Comparison of ENCODE assay signal across 19 cellular contexts in the genomic region with DNA sequence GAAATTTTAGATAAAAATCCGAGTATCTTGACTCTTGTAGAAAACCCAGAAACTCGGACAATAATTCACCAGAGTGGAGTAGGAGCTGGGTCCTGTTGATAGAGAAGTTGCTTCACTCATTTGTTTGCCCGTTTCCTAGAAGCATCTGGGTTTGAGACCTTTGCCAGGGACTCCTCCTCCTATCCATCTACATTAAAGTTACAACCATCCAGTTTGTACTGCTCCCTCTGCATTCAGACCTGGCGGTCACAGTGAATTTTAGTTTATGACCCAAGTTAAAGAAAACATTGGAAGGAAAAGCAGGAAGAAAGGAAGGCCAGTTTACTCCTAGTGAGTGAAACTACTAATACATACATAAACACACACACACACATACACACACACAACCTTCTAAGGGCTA.
A peak's percentile ranks its signal among the peaks of the same experiment; 100 is the strongest.
DNase-seq lines count a peak whose midpoint lies in the region; ATAC-seq and TF ChIP-seq lines count a peak whose summit lies in the region.
"Had no signal": no experiment of that assay in that cellular context is flagged by ENCODE, and none has a peak within 500 bp of the region (broad histone marks: within the 10 kb centered on the region; RNA-seq: fewer than 3 reads in every experiment).

No MANE protein-coding gene starts in this region.

- intact Hi-C loops in mucosa of descending colon (cut with DNase I, micrococcal nuclease) (no loop called here), sciatic nerve (cut with DNase I) (no loop called here), head of caudate nucleus (cut with DNase I) (no loop called here)

- peaks cover 11% of the 10 kb centered on the region for H3K4me1 Mint-ChIP-seq in WTC11
- no peaks in the 10 kb centered on the region for H3K4me1 Mint-ChIP-seq in T-helper 2 cell treated with Interferon-gamma antibody and Interleukin-4, amounts not matched to agents 5 μg/mL and 100 μg/mL, for 36 hours (ENCODE audit: low read depth)
- H3K4me1 Mint-ChIP-seq: B cell; CD4-positive, CD25-positive, alpha-beta regulatory T cell had no signal

- no peaks in the 10 kb centered on the region for H3K27me3 Mint-ChIP-seq in WTC11 (ENCODE audit: low read depth)
- no peaks in the 10 kb centered on the region for H3K27me3 Mint-ChIP-seq in T-helper 2 cell treated with Interferon-gamma antibody and Interleukin-4, amounts not matched to agents 5 μg/mL and 100 μg/mL, for 36 hours (ENCODE audit: low read depth)
- H3K27me3 Mint-ChIP-seq: B cell; CD4-positive, CD25-positive, alpha-beta regulatory T cell had no signal

- no peak overlapping the region for H3K4me3 Mint-ChIP-seq in WTC11
- no peak overlapping the region for H3K4me3 Mint-ChIP-seq in T-helper 2 cell treated with Interferon-gamma antibody and Interleukin-4, amounts not matched to agents 5 μg/mL and 100 μg/mL, for 36 hours
- H3K4me3 Mint-ChIP-seq: B cell; CD4-positive, CD25-positive, alpha-beta regulatory T cell; CD8-positive, alpha-beta T cell; H9 had no signal

- CTCF ChIA-PET in WTC11 (lab: Charles Lee) = no interaction called here

- no peaks in the 10 kb centered on the region for H3K4me1 ChIP-seq in mucosa of descending colon (ENCODE audit: low read depth)
- H3K4me1 ChIP-seq: BLaER1 had no signal

- TF ChIP-seq CTCF in LNCaP clone FGC (IDR thresholded peaks at IDR 0.05; ENCODE audit: control insufficient read depth, extremely low read depth, insufficient read depth) (no peak), WTC11 (IDR thresholded peaks at IDR 0.05) (no peak), mucosa of descending colon (IDR thresholded peaks at IDR 0.05) (no peak)

- H3K9me3 Mint-ChIP-seq in WTC11 = no peaks in the 10 kb centered on the region; the same call in 1 of the 2 replicates
- H3K9me3 Mint-ChIP-seq in T-helper 2 cell treated with Interferon-gamma antibody and Interleukin-4, amounts not matched to agents 5 μg/mL and 100 μg/mL, for 36 hours = no peaks in the 10 kb centered on the region
- H3K9me3 Mint-ChIP-seq: CD8-positive, alpha-beta T cell; H9 had no signal

- no peak for ATAC-seq in WTC11
- peak; percentile 71 for ATAC-seq in mucosa of descending colon
- ATAC-seq in sciatic nerve = peak; percentile 50
- ATAC-seq in HG03175 (IDR thresholded peaks at IDR 0.05; ENCODE audit: unreplicated experiment) = no peak
- ATAC-seq: CD8-positive, alpha-beta T cell; GM12878; HCT116 had no signal

- peak overlapping the region; percentile 19; the same call in 1 of the 2 replicates for H3K27ac Mint-ChIP-seq in WTC11
- no peak overlapping the region for H3K27ac Mint-ChIP-seq in T-helper 2 cell treated with Interferon-gamma antibody and Interleukin-4, amounts not matched to agents 5 μg/mL and 100 μg/mL, for 36 hours
- H3K27ac Mint-ChIP-seq: B cell; CD4-positive, CD25-positive, alpha-beta regulatory T cell; CD8-positive, alpha-beta T cell; H9 had no signal

- POLR2A ChIA-PET in WTC11 (lab: Charles Lee) = no interaction called here

- no peaks in the 10 kb centered on the region for H3K36me3 Mint-ChIP-seq in WTC11
- no peaks in the 10 kb centered on the region for H3K36me3 Mint-ChIP-seq in T-helper 2 cell treated with Interferon-gamma antibody and Interleukin-4, amounts not matched to agents 5 μg/mL and 100 μg/mL, for 36 hours (ENCODE audit: low read depth)
- H3K36me3 Mint-ChIP-seq: CD4-positive, CD25-positive, alpha-beta regulatory T cell; CD8-positive, alpha-beta T cell had no signal

- DNase-seq in LNCaP clone FGC (ENCODE audit: low read depth) = peak; percentile 46
- DNase-seq in WTC11 (ENCODE audit: low spot score) = no peak
- DNase-seq in mucosa of descending colon = peak in 1 of 3 donors; percentile 13
- DNase-seq in sciatic nerve (ENCODE audit: low spot score) = no peak
- DNase-seq in head of caudate nucleus = no peak
- DNase-seq in T-helper 2 cell treated with Interferon-gamma antibody and Interleukin-4, amounts not matched to agents 5 μg/mL and 100 μg/mL, for 36 hours (ENCODE audit: low spot score) = no peak
- DNase-seq: CD4-positive, CD25-positive, alpha-beta regulatory T cell; CD8-positive, alpha-beta T cell; DMS 273 treated with DMSO at 0.1 percent for 48 hours; DMS79; EL; GDM1; GM23248; H9 had no signal

- H3K36me3 ChIP-seq in mucosa of descending colon (ENCODE audit: low read depth) = no peaks in the 10 kb centered on the region
- H3K36me3 ChIP-seq: BLaER1 had no signal

- no peaks in the 10 kb centered on the region for H3K9me3 ChIP-seq in mucosa of descending colon
- H3K9me3 ChIP-seq: BLaER1 had no signal

- no peak overlapping the region for H3K4me3 ChIP-seq in LNCaP clone FGC (ENCODE audit: low read depth, low read length)
- H3K4me3 ChIP-seq in mucosa of descending colon = no peak overlapping the region
- H3K4me3 ChIP-seq: BLaER1, GM12878, GM23248 had no signal

TF ChIP-seq in WTC11, 78 proteins besides CTCF, POLR2A, EP300 and RAD21 (continues in another document):
- TF ChIP-seq, protein P1, sequence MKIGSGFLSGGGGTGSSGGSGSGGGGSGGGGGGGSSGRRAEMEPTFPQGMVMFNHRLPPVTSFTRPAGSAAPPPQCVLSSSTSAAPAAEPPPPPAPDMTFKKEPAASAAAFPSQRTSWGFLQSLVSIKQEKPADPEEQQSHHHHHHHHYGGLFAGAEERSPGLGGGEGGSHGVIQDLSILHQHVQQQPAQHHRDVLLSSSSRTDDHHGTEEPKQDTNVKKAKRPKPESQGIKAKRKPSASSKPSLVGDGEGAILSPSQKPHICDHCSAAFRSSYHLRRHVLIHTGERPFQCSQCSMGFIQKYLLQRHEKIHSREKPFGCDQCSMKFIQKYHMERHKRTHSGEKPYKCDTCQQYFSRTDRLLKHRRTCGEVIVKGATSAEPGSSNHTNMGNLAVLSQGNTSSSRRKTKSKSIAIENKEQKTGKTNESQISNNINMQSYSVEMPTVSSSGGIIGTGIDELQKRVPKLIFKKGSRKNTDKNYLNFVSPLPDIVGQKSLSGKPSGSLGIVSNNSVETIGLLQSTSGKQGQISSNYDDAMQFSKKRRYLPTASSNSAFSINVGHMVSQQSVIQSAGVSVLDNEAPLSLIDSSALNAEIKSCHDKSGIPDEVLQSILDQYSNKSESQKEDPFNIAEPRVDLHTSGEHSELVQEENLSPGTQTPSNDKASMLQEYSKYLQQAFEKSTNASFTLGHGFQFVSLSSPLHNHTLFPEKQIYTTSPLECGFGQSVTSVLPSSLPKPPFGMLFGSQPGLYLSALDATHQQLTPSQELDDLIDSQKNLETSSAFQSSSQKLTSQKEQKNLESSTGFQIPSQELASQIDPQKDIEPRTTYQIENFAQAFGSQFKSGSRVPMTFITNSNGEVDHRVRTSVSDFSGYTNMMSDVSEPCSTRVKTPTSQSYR (CRISPR knock-in tag; IDR thresholded peaks at IDR 0.05) = no peak
- TF ChIP-seq ZNF263 (CRISPR knock-in tag; IDR thresholded peaks at IDR 0.05; ENCODE audit: low read depth) = no peak
- TF ChIP-seq, protein P2, sequence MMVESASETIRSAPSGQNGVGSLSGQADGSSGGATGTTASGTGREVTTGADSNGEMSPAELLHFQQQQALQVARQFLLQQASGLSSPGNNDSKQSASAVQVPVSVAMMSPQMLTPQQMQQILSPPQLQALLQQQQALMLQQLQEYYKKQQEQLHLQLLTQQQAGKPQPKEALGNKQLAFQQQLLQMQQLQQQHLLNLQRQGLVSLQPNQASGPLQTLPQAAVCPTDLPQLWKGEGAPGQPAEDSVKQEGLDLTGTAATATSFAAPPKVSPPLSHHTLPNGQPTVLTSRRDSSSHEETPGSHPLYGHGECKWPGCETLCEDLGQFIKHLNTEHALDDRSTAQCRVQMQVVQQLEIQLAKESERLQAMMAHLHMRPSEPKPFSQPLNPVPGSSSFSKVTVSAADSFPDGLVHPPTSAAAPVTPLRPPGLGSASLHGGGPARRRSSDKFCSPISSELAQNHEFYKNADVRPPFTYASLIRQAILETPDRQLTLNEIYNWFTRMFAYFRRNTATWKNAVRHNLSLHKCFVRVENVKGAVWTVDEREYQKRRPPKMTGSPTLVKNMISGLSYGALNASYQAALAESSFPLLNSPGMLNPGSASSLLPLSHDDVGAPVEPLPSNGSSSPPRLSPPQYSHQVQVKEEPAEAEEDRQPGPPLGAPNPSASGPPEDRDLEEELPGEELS (CRISPR knock-in tag; IDR thresholded peaks at IDR 0.05) = no peak
- TF ChIP-seq, protein P3, sequence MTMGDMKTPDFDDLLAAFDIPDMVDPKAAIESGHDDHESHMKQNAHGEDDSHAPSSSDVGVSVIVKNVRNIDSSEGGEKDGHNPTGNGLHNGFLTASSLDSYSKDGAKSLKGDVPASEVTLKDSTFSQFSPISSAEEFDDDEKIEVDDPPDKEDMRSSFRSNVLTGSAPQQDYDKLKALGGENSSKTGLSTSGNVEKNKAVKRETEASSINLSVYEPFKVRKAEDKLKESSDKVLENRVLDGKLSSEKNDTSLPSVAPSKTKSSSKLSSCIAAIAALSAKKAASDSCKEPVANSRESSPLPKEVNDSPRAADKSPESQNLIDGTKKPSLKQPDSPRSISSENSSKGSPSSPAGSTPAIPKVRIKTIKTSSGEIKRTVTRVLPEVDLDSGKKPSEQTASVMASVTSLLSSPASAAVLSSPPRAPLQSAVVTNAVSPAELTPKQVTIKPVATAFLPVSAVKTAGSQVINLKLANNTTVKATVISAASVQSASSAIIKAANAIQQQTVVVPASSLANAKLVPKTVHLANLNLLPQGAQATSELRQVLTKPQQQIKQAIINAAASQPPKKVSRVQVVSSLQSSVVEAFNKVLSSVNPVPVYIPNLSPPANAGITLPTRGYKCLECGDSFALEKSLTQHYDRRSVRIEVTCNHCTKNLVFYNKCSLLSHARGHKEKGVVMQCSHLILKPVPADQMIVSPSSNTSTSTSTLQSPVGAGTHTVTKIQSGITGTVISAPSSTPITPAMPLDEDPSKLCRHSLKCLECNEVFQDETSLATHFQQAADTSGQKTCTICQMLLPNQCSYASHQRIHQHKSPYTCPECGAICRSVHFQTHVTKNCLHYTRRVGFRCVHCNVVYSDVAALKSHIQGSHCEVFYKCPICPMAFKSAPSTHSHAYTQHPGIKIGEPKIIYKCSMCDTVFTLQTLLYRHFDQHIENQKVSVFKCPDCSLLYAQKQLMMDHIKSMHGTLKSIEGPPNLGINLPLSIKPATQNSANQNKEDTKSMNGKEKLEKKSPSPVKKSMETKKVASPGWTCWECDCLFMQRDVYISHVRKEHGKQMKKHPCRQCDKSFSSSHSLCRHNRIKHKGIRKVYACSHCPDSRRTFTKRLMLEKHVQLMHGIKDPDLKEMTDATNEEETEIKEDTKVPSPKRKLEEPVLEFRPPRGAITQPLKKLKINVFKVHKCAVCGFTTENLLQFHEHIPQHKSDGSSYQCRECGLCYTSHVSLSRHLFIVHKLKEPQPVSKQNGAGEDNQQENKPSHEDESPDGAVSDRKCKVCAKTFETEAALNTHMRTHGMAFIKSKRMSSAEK (CRISPR knock-in tag; IDR thresholded peaks at IDR 0.05; ENCODE audit: borderline replicate concordance) = no peak
- TF ChIP-seq ZNF317 (CRISPR knock-in tag; IDR thresholded peaks at IDR 0.05; ENCODE audit: borderline replicate concordance, low read depth) = no peak

Comparison
In these comparisons a context has a peak if more than half of its experiments do, and no peak if none do; other contexts are left out.
1. ATAC-seq: peak in mucosa of descending colon (single experiment) and sciatic nerve (single experiment); none in WTC11 (single experiment) and HG03175 (single experiment).